In the genomic region with DNA sequence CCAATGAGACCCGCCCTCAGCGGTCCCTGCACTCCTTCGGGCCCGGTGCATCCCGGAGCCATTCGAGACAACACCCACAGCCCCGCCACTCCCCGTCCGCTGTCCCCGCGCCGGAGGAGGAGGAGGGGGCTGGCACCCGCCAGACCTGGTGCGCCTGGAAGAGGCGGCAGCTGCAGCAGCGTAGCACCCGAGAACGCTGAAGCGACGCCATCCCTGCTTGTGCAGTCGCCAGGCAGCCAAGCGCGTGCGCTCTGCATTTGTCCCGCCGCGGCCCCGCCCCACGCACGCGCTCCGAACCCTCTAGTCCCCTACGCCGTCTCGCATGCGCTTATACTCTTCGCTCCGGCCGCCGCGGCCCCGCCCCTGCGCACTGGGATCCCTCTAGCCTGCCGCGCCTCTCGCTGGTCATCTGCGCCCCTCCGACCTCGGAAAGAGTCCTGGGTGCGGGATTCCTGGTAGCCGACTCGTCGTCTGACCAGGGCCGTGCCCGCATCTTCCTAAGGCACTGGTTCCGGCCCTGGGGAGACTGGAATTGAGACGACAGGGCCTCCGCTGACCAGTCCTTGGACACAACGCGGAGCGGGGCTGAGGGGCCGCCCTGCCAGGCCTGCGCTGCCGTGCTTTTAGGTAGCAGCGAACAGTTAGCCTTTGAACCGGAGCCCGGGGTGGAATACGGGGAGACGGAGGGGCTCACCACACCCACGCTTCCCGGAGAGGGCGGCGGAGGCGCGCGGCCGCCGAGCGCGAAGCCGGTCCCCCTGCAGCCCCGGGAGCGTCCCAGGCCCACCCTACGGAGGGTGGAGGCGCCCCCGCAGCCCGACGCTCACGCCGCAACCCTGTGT, we compare ENCODE assay signal across 8 cellular contexts. TPM values are rescaled to one million over a fixed set of nuclear protein-coding genes. Genes with fewer than 3 reads are reported as not detected.
A peak's percentile ranks its signal among the peaks of the same experiment; 100 is the strongest.
DNase-seq lines count a peak whose midpoint lies in the region; TF ChIP-seq lines count a peak whose summit lies in the region.

Gene MRNIP, minus strand, starts transcription at position 232 of the 842 bp plus-strand sequence. Its CDS starts 21 bp downstream, at position 211.

- H3K4me3 ChIP-seq in GM23248 = peak within 1 kb of the TSS; percentile 84
- H3K4me3 ChIP-seq in fibroblast of pulmonary artery (replicated peaks; ENCODE audit: low read depth, low read length) = peak within 1 kb of the TSS; percentile 92

- peak within 1 kb of the TSS; percentile 84 to 94 (median 90) for H3K27ac Mint-ChIP-seq in nephron
- peak within 1 kb of the TSS; percentile 85 for H3K27ac Mint-ChIP-seq in stimulated activated naive CD8-positive, alpha-beta T cell treated with anti-CD3 and anti-CD28 coated beads, Interleukin-15, Interleukin-2, amounts not matched to agents 100 ng/mL and 50 ng/mL, for 24 hours

- TF ChIP-seq POLR2A in Raji (IDR thresholded peaks at IDR 0.05; ENCODE audit: insufficient read depth, low read depth, low read length) = peak; percentile 98

- H3K4me2 ChIP-seq in GM23248 (ENCODE audit: unreplicated experiment) = peak within 1 kb of the TSS; percentile 84

- no peaks in the 10 kb centered on the region for H3K9me3 ChIP-seq in GM23248 (ENCODE audit: low read depth)

- H3K27me3 ChIP-seq in GM23248 (replicated peaks; ENCODE audit: insufficient read depth) = no peaks in the 10 kb centered on the region

- H3K9me3 Mint-ChIP-seq in nephron = no peaks in the 10 kb centered on the region
- no peaks in the 10 kb centered on the region for H3K9me3 Mint-ChIP-seq in stimulated activated naive CD8-positive, alpha-beta T cell treated with anti-CD3 and anti-CD28 coated beads, Interleukin-15, Interleukin-2, amounts not matched to agents 100 ng/mL and 50 ng/mL, for 24 hours

- H3K4me3 Mint-ChIP-seq in nephron = peak within 1 kb of the TSS; percentile 95 to 99 (median 97)
- peak within 1 kb of the TSS; percentile 94 for H3K4me3 Mint-ChIP-seq in stimulated activated naive CD8-positive, alpha-beta T cell treated with anti-CD3 and anti-CD28 coated beads, Interleukin-15, Interleukin-2, amounts not matched to agents 100 ng/mL and 50 ng/mL, for 24 hours

- no peaks in the 10 kb centered on the region; the same call in 1 of the 2 replicates for H3K36me3 ChIP-seq in GM23248 (ENCODE audit: low read depth)

- no peaks in the 10 kb centered on the region for H4K20me1 ChIP-seq in GM23248 (ENCODE audit: insufficient read depth)

- H3K4me1 Mint-ChIP-seq in nephron = peaks cover 24% of the 10 kb centered on the region
- peaks cover 27% of the 10 kb centered on the region for H3K4me1 Mint-ChIP-seq in stimulated activated naive CD8-positive, alpha-beta T cell treated with anti-CD3 and anti-CD28 coated beads, Interleukin-15, Interleukin-2, amounts not matched to agents 100 ng/mL and 50 ng/mL, for 24 hours (ENCODE audit: low read depth)

- peaks cover 29% of the 10 kb centered on the region for H3F3A ChIP-seq in GM23248 (ENCODE audit: insufficient read depth)

- in situ Hi-C loops in GM23248 (cut with MboI) = no loop called here

- peaks cover 9% of the 10 kb centered on the region for H3K4me1 ChIP-seq in GM23248 (ENCODE audit: insufficient read depth)

- H2AFZ ChIP-seq in GM23248 = peak within 1 kb of the TSS; percentile 91

- DNase-seq in EH (ENCODE audit: low read depth) (peak; percentile 94), GM23248 (peak; percentile 99), Kasumi-1 (lab: John Stamatoyannopoulos, UW) (peak; percentile 96 to 97), fibroblast of pulmonary artery (ENCODE audit: low read depth) (peak; percentile 95)
- peak; percentile 85 for DNase-seq in activated effector memory CD4-positive, alpha-beta T cell treated with Interleukin-2 at 50 U/mL for 16 hours

- WGBS in GM23248 (ENCODE audit: low coverage in 1 of 2, low lambda C conversion rate in 2 of 2, missing lambda C conversion rate in 2 of 2), 2 experiments = 0 to 1% methylated on average over 72 to 89 of the region's 90 CpGs

- TF ChIP-seq CTCF in fibroblast of pulmonary artery (IDR thresholded peaks at IDR 0.05; ENCODE audit: low read length, missing control alignments) = no peak
- peak in 1 of 3 experiments; percentile 21 for TF ChIP-seq CTCF in nephron (IDR thresholded peaks at IDR 0.05; ENCODE audit: unreplicated experiment in 3 of 3)

- no peaks in the 10 kb centered on the region for H3K27me3 Mint-ChIP-seq in nephron (ENCODE audit: low read depth)
- no peaks in the 10 kb centered on the region for H3K27me3 Mint-ChIP-seq in stimulated activated naive CD8-positive, alpha-beta T cell treated with anti-CD3 and anti-CD28 coated beads, Interleukin-15, Interleukin-2, amounts not matched to agents 100 ng/mL and 50 ng/mL, for 24 hours

- H3K9ac ChIP-seq in GM23248 = peak within 1 kb of the TSS; percentile 85

- peaks cover 41% of the 10 kb centered on the region for H3K79me2 ChIP-seq in GM23248 (ENCODE audit: insufficient read depth)

- H3K27ac ChIP-seq in GM23248 = peak within 1 kb of the TSS; percentile 65

- H3K36me3 Mint-ChIP-seq in nephron (ENCODE audit: low read depth) = peaks cover 20% of the 10 kb centered on the region
- peaks cover 15% of the 10 kb centered on the region for H3K36me3 Mint-ChIP-seq in stimulated activated naive CD8-positive, alpha-beta T cell treated with anti-CD3 and anti-CD28 coated beads, Interleukin-15, Interleukin-2, amounts not matched to agents 100 ng/mL and 50 ng/mL, for 24 hours (ENCODE audit: low read depth)

- H3K9me2 ChIP-seq in GM23248 (ENCODE audit: insufficient read depth) = no peaks in the 10 kb centered on the region

RNA-seq across cellular contexts. Expression of gene MRNIP, which starts in this region (rescaled TPM):
- total RNA-seq in GM23248 (2014; rRNA removed; shearing (Covaris generic)) = 17.3 and 23.0 TPM in 2 replicates
- polyA plus RNA-seq in GM23248 (2016; fragmentation: Nextera tagmentation; extraction: Ambion mirVana) = 13.3 and 14.1 TPM in 2 replicates

Comparison
In these comparisons a context has a peak if more than half of its experiments do, and no peak if none do; other contexts are left out.
1. Peak in every context shown above with its lines: DNase-seq, H3K4me3 ChIP-seq and H3K27ac ChIP-seq.